22 cellular contexts compared by ENCODE assay signal in the genomic region with DNA sequence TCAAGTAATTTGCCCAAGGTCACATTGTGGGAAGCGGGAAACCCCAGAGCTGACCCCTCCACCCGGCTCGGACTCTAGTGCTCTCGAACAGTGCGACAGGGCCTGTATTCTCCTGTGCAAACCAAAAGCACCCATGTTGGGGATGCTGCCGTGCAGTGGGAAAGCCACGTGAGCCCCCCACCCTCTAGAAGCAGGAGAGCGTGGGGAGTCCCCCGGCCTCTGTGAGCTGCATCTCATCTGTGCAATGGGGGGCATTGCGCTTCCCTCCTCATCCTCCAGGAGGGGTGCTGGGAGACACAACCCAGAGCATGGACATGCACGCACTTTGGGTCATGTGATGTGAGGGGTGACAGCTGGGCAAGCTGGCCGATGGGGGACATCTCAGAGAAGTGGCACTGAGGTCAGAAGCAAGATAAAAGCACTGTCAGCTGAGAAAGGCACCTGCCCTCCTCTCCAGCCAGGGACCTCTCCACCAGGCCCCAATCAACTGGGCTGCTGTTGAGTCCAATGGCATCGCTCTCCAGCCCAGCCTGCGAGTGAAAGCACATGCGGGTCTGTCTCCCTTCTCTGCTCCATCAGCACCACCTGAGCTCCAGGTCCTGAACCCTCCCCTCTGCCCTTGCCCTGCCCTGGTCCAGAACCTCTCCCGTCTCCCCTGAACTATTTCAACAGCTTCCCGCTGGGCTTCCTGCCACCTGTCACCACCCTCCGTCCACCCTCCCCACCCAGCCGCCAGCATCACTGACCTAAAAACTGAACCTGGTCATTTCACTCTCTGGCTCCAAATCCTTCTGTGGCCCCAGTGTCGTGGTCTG.
DNase-seq lines count a peak whose midpoint lies in the region; ATAC-seq and TF ChIP-seq lines count a peak whose summit lies in the region.
"Had no signal": no experiment of that assay in that cellular context is flagged by ENCODE, and none has a peak within 500 bp of the region (broad histone marks: within the 10 kb centered on the region; RNA-seq: fewer than 3 reads in every experiment).

No MANE protein-coding gene starts in this region.

- H3K27ac ChIP-seq in RWPE2 (ENCODE audit: poor library complexity, severe bottlenecking) (peak overlapping the region; percentile 91), epithelial cell of prostate (peak overlapping the region; percentile 83)
- H3K27ac ChIP-seq: BLaER1 treated with 17β-estradiol and CSF1 and Interleukin-3, amounts not matched to agents 10 nM and 100 nM; left ventricle myocardium inferior had no signal

- H3K4me3 ChIP-seq in H7 (ENCODE audit: insufficient read depth, low read depth, low read length) (no peak overlapping the region), RWPE2 (ENCODE audit: severe bottlenecking) (no peak overlapping the region)
- H3K4me3 ChIP-seq: BLaER1 treated with 17β-estradiol and CSF1 and Interleukin-3, amounts not matched to agents 10 nM and 100 nM; left ventricle myocardium inferior; smooth muscle cell had no signal

- DNase-seq in H7 (peak; percentile 69), RWPE2 (ENCODE audit: low spot score) (no peak), epithelial cell of prostate (ENCODE audit: low read depth, low spot score) (no peak), posterior vena cava (ENCODE audit: low spot score) (peak; percentile 68), DMS79 treated with DMSO at 0.1 percent for 48 hours (lab: John Stamatoyannopoulos, UW) (no peak)
- DNase-seq in stimulated activated CD4-positive, alpha-beta T cell treated with anti-CD3 and anti-CD28 coated beads, Interleukin-1b, Interleukin-23, amount 100 ng/mL, for 48 hours = no peak
- DNase-seq in stimulated activated CD4-positive, alpha-beta T cell treated with anti-CD3 and anti-CD28 coated beads, Interleukin-12 subunit alpha, Interleukin-12 subunit beta, amount 100 ng/mL, for 4 hours = no peak
- DNase-seq in stimulated activated CD4-positive, alpha-beta T cell treated with anti-CD3 and anti-CD28 coated beads, Interleukin-4, amount 100 ng/mL, for 1 hour = no peak
- DNase-seq: activated B cell treated with CpG ODN at 0.5 μM for 24 hours; activated CD8-positive, alpha-beta memory T cell treated with anti-CD3 and anti-CD28 coated beads, Interleukin-2, amount 10 ng/mL, durations not matched to agents 7 days and 5 days; dermis blood vessel endothelial cell; hypothalamus; Karpas-422; left ventricle myocardium inferior; naive B cell; NCI-H146; NCI-H510A treated with DMSO at 0.1 percent for 48 hours; stimulated activated CD4-positive, alpha-beta T cell treated with anti-CD3 and anti-CD28 coated beads, Interleukin-2, amount 100 ng/mL, for 48 hours; T1000 had no signal

- peaks cover 34% of the 10 kb centered on the region for H3K4me1 ChIP-seq in RWPE2 (ENCODE audit: insufficient read depth, poor library complexity, severe bottlenecking)
- H3K4me1 ChIP-seq: left ventricle myocardium inferior had no signal

- intact Hi-C loops in posterior vena cava (cut with DNase I) = no loop called here

- H3K27me3 ChIP-seq in H7 (ENCODE audit: control insufficient read depth, insufficient read depth, low read length) (no peaks in the 10 kb centered on the region; the same call in 1 of the 2 replicates), RWPE2 (ENCODE audit: insufficient read depth, poor library complexity, severe bottlenecking) (no peaks in the 10 kb centered on the region)
- H3K27me3 ChIP-seq: BLaER1 treated with 17β-estradiol and CSF1 and Interleukin-3, amounts not matched to agents 10 nM and 100 nM had no signal

- H3K9me3 ChIP-seq in RWPE2 (ENCODE audit: severe bottlenecking) = no peaks in the 10 kb centered on the region
- H3K9me3 ChIP-seq: BLaER1 treated with 17β-estradiol and CSF1 and Interleukin-3, amounts not matched to agents 10 nM and 100 nM; left ventricle myocardium inferior had no signal

- H3K36me3 ChIP-seq in H7 (replicated peaks; ENCODE audit: control insufficient read depth, insufficient read depth, low read length) (no peaks in the 10 kb centered on the region), RWPE2 (ENCODE audit: low read depth) (no peaks in the 10 kb centered on the region)
- H3K36me3 ChIP-seq: BLaER1 treated with 17β-estradiol and CSF1 and Interleukin-3, amounts not matched to agents 10 nM and 100 nM; left ventricle myocardium inferior had no signal

- no peak for TF ChIP-seq CTCF in RWPE2 (IDR thresholded peaks at IDR 0.05; ENCODE audit: poor library complexity, severe bottlenecking)

- no peak for ATAC-seq in RWPE2 (ENCODE audit: low read depth)
- ATAC-seq: activated CD8-positive, alpha-beta memory T cell treated with anti-CD3 and anti-CD28 coated beads, Interleukin-2, amount 10 ng/mL, durations not matched to agents 7 days and 5 days; Panc1 had no signal

Comparison
In these comparisons a context has a peak if more than half of its experiments do, and no peak if none do; other contexts are left out.
1. DNase-seq: peak in H7 (single experiment) and posterior vena cava (single experiment); none in RWPE2 (single experiment), epithelial cell of prostate (single experiment), DMS79 treated with DMSO at 0.1 percent for 48 hours (single experiment), stimulated activated CD4-positive, alpha-beta T cell treated with anti-CD3 and anti-CD28 coated beads, Interleukin-1b, Interleukin-23, amount 100 ng/mL, for 48 hours (single experiment), stimulated activated CD4-positive, alpha-beta T cell treated with anti-CD3 and anti-CD28 coated beads, Interleukin-12 subunit alpha, Interleukin-12 subunit beta, amount 100 ng/mL, for 4 hours (single experiment) and stimulated activated CD4-positive, alpha-beta T cell treated with anti-CD3 and anti-CD28 coated beads, Interleukin-4, amount 100 ng/mL, for 1 hour (single experiment).